22 cellular contexts compared by ENCODE assay signal in genomic region chr19:19747357-19748220, GRCh38.
"Had no signal": no experiment of that assay in that cellular context is flagged by ENCODE, and none has a peak within 500 bp of the region (broad histone marks: within the 10 kb centered on the region; RNA-seq: fewer than 3 reads in every experiment).

No MANE protein-coding gene starts in this region.

- DNase-seq: activated CD4-positive, alpha-beta memory T cell treated with anti-CD3 and anti-CD28 coated beads for 36 hours; activated CD4-positive, alpha-beta T cell treated with anti-CD3 and anti-CD28 coated beads for 48 hours; activated CD4-positive, CD25-positive, alpha-beta regulatory T cell; activated CD8-positive, alpha-beta memory T cell treated with anti-CD3 and anti-CD28 coated beads, Interleukin-2, amount 50 U/mL, for 48 hours; activated gamma-delta T cell; activated naive CD8-positive, alpha-beta T cell treated with anti-CD3 and anti-CD28 coated beads, Interleukin-2, amount 50 U/mL, for 24 hours; activated T-cell treated with anti-CD3 and anti-CD28 coated beads, Interleukin-2, amount 50 U/mL, for 24 hours; amygdala; caudate nucleus; effector CD4-positive, alpha-beta T cell; foreskin keratinocyte; heart left ventricle; hypothalamus; kidney glomerular epithelial cell; mesenchymal stem cell; natural killer cell; right lobe of liver; stimulated activated CD4-positive, alpha-beta T cell treated with anti-CD3 and anti-CD28 coated beads, Interleukin-12 subunit alpha, Interleukin-12 subunit beta, amount 100 ng/mL, for 4 hours; stimulated activated CD4-positive, alpha-beta T cell treated with anti-CD3 and anti-CD28 coated beads, Interleukin-4, amount 100 ng/mL, for 24 hours; stimulated activated naive CD4-positive, alpha-beta T cell; testis; transverse colon had no signal
